1 cellular context compared by ENCODE assay signal in genomic region chr12:31011746-31012567, GRCh38.
TF ChIP-seq lines count a peak whose summit lies in the region.

No MANE protein-coding gene starts in this region.

TF ChIP-seq in K562, 482 proteins besides CTCF, POLR2A, EP300 and RAD21 (continued from another document):
- no peak for TF ChIP-seq CUX1 (CRISPR knock-in tag; IDR thresholded peaks at IDR 0.05)
- TF ChIP-seq MEF2A (IDR thresholded peaks at IDR 0.05; ENCODE audit: control insufficient read depth, low read depth, low read length), result no peak
